8 cellular contexts compared by ENCODE assay signal in genomic region chr1:158087320-158087927, GRCh38.
A peak's percentile ranks its signal among the peaks of the same experiment; 100 is the strongest.
DNase-seq lines count a peak whose midpoint lies in the region; ATAC-seq and TF ChIP-seq lines count a peak whose summit lies in the region.

No MANE protein-coding gene starts in this region.

- TF ChIP-seq CTCF in brain microvascular endothelial cell (IDR thresholded peaks at IDR 0.05; ENCODE audit: low read depth, low read length, missing control alignments) = peak; percentile 93

- DNase-seq in NCI-H345 (lab: John Stamatoyannopoulos, UW) (peak; percentile 5), NCI-H345 treated with DMSO at 0.1 percent for 48 hours (lab: John Stamatoyannopoulos, UW; ENCODE audit: unreplicated experiment) (no peak), NOMO-1 treated with dmso at 0.1 percent for 144 hours (lab: John Stamatoyannopoulos, UW; ENCODE audit: unreplicated experiment) (peak; percentile 32), brain microvascular endothelial cell (peak; percentile 81), iris pigment epithelial cell (ENCODE audit: low read depth) (peak; percentile 70)
- peak; percentile 5 to 9 for DNase-seq in stimulated activated CD8-positive, alpha-beta memory T cell treated with anti-CD3 and anti-CD28 coated beads, Interleukin-2, amount 100 ng/mL, for 48 hours (ENCODE audit: low read depth in 2 of 2)

- no peaks in the 10 kb centered on the region for H3K27me3 ChIP-seq in brain microvascular endothelial cell (replicated peaks)

- H3K27ac ChIP-seq in brain microvascular endothelial cell = no peak overlapping the region

- H3K36me3 ChIP-seq in brain microvascular endothelial cell (replicated peaks) = peaks cover 68% of the 10 kb centered on the region

- ATAC-seq in HG02642 (IDR thresholded peaks at IDR 0.05; ENCODE audit: poor library complexity, unreplicated experiment) = peak; percentile 59
- ATAC-seq in HG03439 (IDR thresholded peaks at IDR 0.05; ENCODE audit: unreplicated experiment) = no peak

- H3K4me3 ChIP-seq in brain microvascular endothelial cell (ENCODE audit: low read depth, low read length) = no peak overlapping the region

- in situ Hi-C loops in brain microvascular endothelial cell (cut with HindIII; ENCODE audit: low pct_ligation_motif_present, low sequenced_read_pairs) = no loop called here
